25 cellular contexts compared by ENCODE assay signal in genomic region chr3:13135811-13136321, GRCh38.
DNase-seq lines count a peak whose midpoint lies in the region; ATAC-seq and TF ChIP-seq lines count a peak whose summit lies in the region.
"Had no signal": no experiment of that assay in that cellular context is flagged by ENCODE, and none has a peak within 500 bp of the region (broad histone marks: within the 10 kb centered on the region; RNA-seq: fewer than 3 reads in every experiment).

No MANE protein-coding gene starts in this region.

- H4K91ac ChIP-seq in neuronal stem cell (ENCODE audit: low read depth, low read length, poor library complexity), result no peak overlapping the region

- no peak overlapping the region for H4K8ac ChIP-seq in neuronal stem cell (ENCODE audit: low read depth, low read length)

- 71% methylated on average over 19 of the region's 19 CpGs for WGBS in right cardiac atrium
- no CpG with 5 or more reads among the region's 19 CpGs for WGBS in neuronal stem cell (ENCODE audit: extremely low coverage in 2 of 2, insufficient read length in 2 of 2, insufficient replicate concordance in 1 of 2), 2 donors

- DNase-seq in cardiac septum (ENCODE audit: low spot score), result peak; percentile 59
- no peak for DNase-seq in right atrium auricular region (ENCODE audit: low spot score)
- DNase-seq in right cardiac atrium, result no peak
- no peak for DNase-seq in neuronal stem cell (ENCODE audit: low spot score)
- peak; percentile 53 for DNase-seq in upper lobe of right lung
- no peak for DNase-seq in KBM-7
- DNase-seq: ACHN; activated CD4-positive, alpha-beta T cell treated with anti-CD3 and anti-CD28 coated beads for 36 hours; activated naive CD4-positive, alpha-beta T cell treated with anti-CD3 and anti-CD28 coated beads for 36 hours; amygdala; BE2C; DMS53; effector memory CD8-positive, alpha-beta T cell; H7; mesenchymal stem cell; NCI-H1417; NCI-H446; RPMI8226; SK-N-SH had no signal

- no peak overlapping the region for H2BK15ac ChIP-seq in neuronal stem cell (ENCODE audit: low read length)

- no peak overlapping the region for H3K9ac ChIP-seq in neuronal stem cell (ENCODE audit: low read depth, low read length, poor library complexity)
- H3K9ac ChIP-seq: SK-N-SH had no signal

- no peak overlapping the region for H2AFZ ChIP-seq in neuronal stem cell (ENCODE audit: low read length)

- H3K4me3 ChIP-seq in right atrium auricular region (no peak overlapping the region), right cardiac atrium (ENCODE audit: low read length) (no peak overlapping the region), neuronal stem cell (ENCODE audit: low read length in 2 of 2) (no peak overlapping the region), upper lobe of right lung (no peak overlapping the region)
- H3K4me3 ChIP-seq: heart left ventricle, smooth muscle cell, upper lobe of left lung had no signal

- no peak overlapping the region for H3K14ac ChIP-seq in neuronal stem cell (ENCODE audit: low read length)

- no peaks in the 10 kb centered on the region for H3K27me3 ChIP-seq in right atrium auricular region
- H3K27me3 ChIP-seq in right cardiac atrium (ENCODE audit: control insufficient read depth, insufficient read depth), result no peaks in the 10 kb centered on the region
- no peaks in the 10 kb centered on the region for H3K27me3 ChIP-seq in neuronal stem cell (ENCODE audit: control insufficient read depth in 3 of 3, insufficient read depth in 3 of 3, low read depth in 1 of 3, low read length in 3 of 3)
- no peaks in the 10 kb centered on the region for H3K27me3 ChIP-seq in upper lobe of right lung
- H3K27me3 ChIP-seq: BE2C, heart left ventricle, upper lobe of left lung had no signal

- no peak overlapping the region for H2BK120ac ChIP-seq in neuronal stem cell (ENCODE audit: low read depth, low read length)

- no peak overlapping the region for H3K4me2 ChIP-seq in neuronal stem cell (ENCODE audit: insufficient read depth, low read length, poor library complexity, severe bottlenecking)
- H3K4me2 ChIP-seq: SK-N-SH, smooth muscle cell had no signal

- H3K9me3 ChIP-seq in right atrium auricular region, result no peaks in the 10 kb centered on the region
- H3K9me3 ChIP-seq in right cardiac atrium (ENCODE audit: control insufficient read depth, low read length), result no peaks in the 10 kb centered on the region
- H3K9me3 ChIP-seq in neuronal stem cell (replicated peaks in 1 of 2; ENCODE audit: control insufficient read depth in 2 of 2, insufficient read depth in 1 of 2, low read depth in 1 of 2, low read length in 2 of 2), result no peaks in the 10 kb centered on the region
- no peaks in the 10 kb centered on the region for H3K9me3 ChIP-seq in upper lobe of right lung
- H3K9me3 ChIP-seq: BE2C, heart left ventricle, neutrophil, SK-N-SH, upper lobe of left lung had no signal

- TF ChIP-seq CTCF in right atrium auricular region (IDR thresholded peaks at IDR 0.05) (no peak), upper lobe of right lung (IDR thresholded peaks at IDR 0.05) (no peak)

- no peak overlapping the region for H2AK5ac ChIP-seq in neuronal stem cell (ENCODE audit: low read depth, low read length)

- H3K36me3 ChIP-seq in right atrium auricular region, result no peaks in the 10 kb centered on the region
- H3K36me3 ChIP-seq in neuronal stem cell (replicated peaks in 1 of 2; ENCODE audit: control insufficient read depth in 2 of 2, insufficient read depth in 2 of 2, low read length in 2 of 2), result no peaks in the 10 kb centered on the region
- H3K36me3 ChIP-seq in upper lobe of right lung, result no peaks in the 10 kb centered on the region
- H3K36me3 ChIP-seq: BE2C, heart left ventricle, neutrophil, upper lobe of left lung had no signal

- H3K79me1 ChIP-seq in neuronal stem cell (ENCODE audit: low read depth, low read length), result no peaks in the 10 kb centered on the region

- no peak overlapping the region for H2BK5ac ChIP-seq in neuronal stem cell (ENCODE audit: low read length)

- in situ Hi-C loops in KBM-7 (cut with MboI; ENCODE audit: low pct_unique_long_range_greater_than_20kb, low sequenced_read_pairs), result no loop called here

- peak overlapping the region; percentile 2 for H3K18ac ChIP-seq in neuronal stem cell (ENCODE audit: low read length)

- no peaks in the 10 kb centered on the region for H3K4me1 ChIP-seq in right atrium auricular region
- no peaks in the 10 kb centered on the region for H3K4me1 ChIP-seq in right cardiac atrium (ENCODE audit: control insufficient read depth, insufficient read depth, low read length)
- peaks cover 4 to 6% of the 10 kb centered on the region in 2 donors for H3K4me1 ChIP-seq in neuronal stem cell (ENCODE audit: control insufficient read depth in 2 of 2, insufficient read depth in 1 of 2, low read depth in 1 of 2, low read length in 2 of 2)
- H3K4me1 ChIP-seq in upper lobe of right lung, result no peaks in the 10 kb centered on the region
- H3K4me1 ChIP-seq: BE2C, heart left ventricle, upper lobe of left lung had no signal

- no peak overlapping the region for H3K23ac ChIP-seq in neuronal stem cell (ENCODE audit: low read depth, low read length, poor library complexity)

- H2BK12ac ChIP-seq in neuronal stem cell (ENCODE audit: low read length), result no peak overlapping the region

- ATAC-seq in right cardiac atrium (peak; percentile 9 to 22), upper lobe of right lung (no peak), GM18519 (IDR thresholded peaks at IDR 0.05; ENCODE audit: low FRiP score, unreplicated experiment) (no peak), HG03342 (IDR thresholded peaks at IDR 0.05; ENCODE audit: unreplicated experiment) (no peak)
- ATAC-seq: activated CD4-positive, alpha-beta T cell treated with anti-CD3 and anti-CD28 coated beads for 36 hours; effector memory CD8-positive, alpha-beta T cell had no signal

- intact Hi-C loops in cardiac septum (cut with DNase I), result no loop called here
- intact Hi-C loops in right cardiac atrium (cut with DNase I), result no loop called here
- intact Hi-C loops in upper lobe of right lung (cut with DNase I), result no loop called here

- H3K27ac ChIP-seq in right atrium auricular region, result no peak overlapping the region
- no peak overlapping the region for H3K27ac ChIP-seq in right cardiac atrium (ENCODE audit: low read length)
- no peak overlapping the region for H3K27ac ChIP-seq in neuronal stem cell (replicated peaks; ENCODE audit: low read length)
- no peak overlapping the region for H3K27ac ChIP-seq in upper lobe of right lung
- H3K27ac ChIP-seq: heart left ventricle, neutrophil, upper lobe of left lung had no signal

- H3K4ac ChIP-seq in neuronal stem cell (ENCODE audit: low read length), result no peak overlapping the region

Comparison
In these comparisons a context has a peak if more than half of its experiments do, and no peak if none do; other contexts are left out.
1. DNase-seq: peak in cardiac septum (single experiment) and upper lobe of right lung (single experiment); none in right atrium auricular region (single experiment), right cardiac atrium (0 of 3), neuronal stem cell (single experiment) and KBM-7 (single experiment).
2. ATAC-seq: peak in right cardiac atrium (2 of 2); none in upper lobe of right lung (single experiment), GM18519 (single experiment) and HG03342 (single experiment).